16 cellular contexts compared by ENCODE assay signal in the genomic region with DNA sequence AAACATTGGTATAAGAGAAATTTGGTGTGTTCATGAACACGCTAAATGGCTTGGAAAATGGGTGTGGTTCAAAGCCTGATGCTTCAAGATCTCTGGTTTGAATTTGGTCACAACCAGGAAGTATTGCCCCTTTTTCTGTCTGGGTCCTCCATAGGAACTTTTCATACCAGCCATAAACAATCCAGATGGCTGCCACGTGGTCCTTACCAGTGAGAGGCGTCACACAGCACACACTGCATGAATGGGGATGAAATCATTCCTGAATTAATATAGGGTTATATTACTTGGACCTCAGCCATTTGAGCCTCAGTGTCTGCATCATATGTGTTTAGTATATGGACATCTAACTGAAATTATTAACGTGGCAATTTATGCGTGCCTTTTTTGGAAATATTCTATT.
"Had no signal": no experiment of that assay in that cellular context is flagged by ENCODE, and none has a peak within 500 bp of the region (broad histone marks: within the 10 kb centered on the region; RNA-seq: fewer than 3 reads in every experiment).

No MANE protein-coding gene starts in this region.

- H3K4me1 ChIP-seq: left lung had no signal

- H3K36me3 ChIP-seq: left lung had no signal

- H3K9me3 Mint-ChIP-seq: immature natural killer cell, naive B cell, type B pancreatic cell had no signal

- H3K27ac ChIP-seq: coronary artery, left lung had no signal

- DNase-seq: effector CD8-positive, alpha-beta T cell; immature natural killer cell; left lung; mesendoderm; naive B cell; occipital lobe; small intestine; stimulated activated CD4-positive, alpha-beta T cell treated with anti-CD3 and anti-CD28 coated beads, Interleukin-2, amount 100 ng/mL, for 48 hours; stimulated activated naive CD4-positive, alpha-beta T cell treated with Interleukin-2 at 50 U/mL for 16 hours had no signal

- ATAC-seq: esophagus mucosa, left lung had no signal

- H3K4me1 Mint-ChIP-seq: immature natural killer cell, naive B cell had no signal

- H3K27me3 ChIP-seq: left lung had no signal

- H3K4me3 ChIP-seq: coronary artery, left lung, lung had no signal

- H3K4me3 Mint-ChIP-seq: immature natural killer cell, naive B cell, nephron, type B pancreatic cell had no signal

- H3K27ac Mint-ChIP-seq: immature natural killer cell, naive B cell, nephron, type B pancreatic cell had no signal

- FAIRE-seq: keratinocyte, small intestine, urothelium cell line had no signal

- H3K36me3 Mint-ChIP-seq: immature natural killer cell, naive B cell had no signal

- H3K9me3 ChIP-seq: left lung had no signal
